12 cellular contexts compared by ENCODE assay signal in the genomic region with DNA sequence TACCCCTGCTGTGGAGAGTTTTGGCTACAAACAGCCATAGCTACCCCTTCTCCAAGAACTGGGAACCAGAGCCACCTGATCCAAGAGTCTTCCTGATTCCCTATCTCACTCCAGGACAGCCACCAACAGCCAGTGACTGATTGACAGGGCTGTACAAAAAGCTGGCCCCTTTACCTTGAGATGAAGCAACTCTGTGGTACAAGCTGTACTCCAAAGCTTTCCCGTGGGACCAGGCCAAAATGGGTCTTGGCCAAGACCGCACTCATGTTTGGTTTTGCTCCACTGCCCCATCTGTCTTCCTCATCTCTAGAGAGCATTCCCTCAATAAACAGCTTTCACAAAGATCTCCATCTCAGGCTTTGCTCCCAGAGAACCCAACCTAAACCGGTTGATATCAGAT. TPM values are rescaled to one million over a fixed set of nuclear protein-coding genes. Genes with fewer than 3 reads are reported as not detected.
DNase-seq lines count a peak whose midpoint lies in the region; ATAC-seq and TF ChIP-seq lines count a peak whose summit lies in the region.
"Had no signal": no experiment of that assay in that cellular context is flagged by ENCODE, and none has a peak within 500 bp of the region (broad histone marks: within the 10 kb centered on the region; RNA-seq: fewer than 3 reads in every experiment).

No MANE protein-coding gene starts in this region.

- H3K27ac ChIP-seq in BLaER1, result no peak overlapping the region
- H3K27ac ChIP-seq: vagina had no signal

- no peak for TF ChIP-seq POLR2A in NB4 (IDR thresholded peaks at IDR 0.05; ENCODE audit: extremely low read depth, insufficient read length)

- H3K4me2 ChIP-seq in BLaER1, result peak overlapping the region; percentile 76

- H3K36me3 ChIP-seq in BLaER1, result no peaks in the 10 kb centered on the region
- H3K36me3 ChIP-seq: vagina had no signal

- H3K9ac ChIP-seq in BLaER1, result no peak overlapping the region; the same call in 1 of the 2 replicates

- H3K27me3 ChIP-seq in BLaER1, result no peaks in the 10 kb centered on the region
- H3K27me3 ChIP-seq: vagina had no signal

- DNase-seq in NB4 (ENCODE audit: low read depth), result peak; percentile 24
- peak; percentile 33 for DNase-seq in fibroblast of the conjunctiva (ENCODE audit: low read depth)
- no peak for DNase-seq in sciatic nerve (ENCODE audit: low spot score)
- no peak for DNase-seq in NCI-H2107 (lab: John Stamatoyannopoulos, UW)
- no peak for DNase-seq in NCI-H345 (lab: John Stamatoyannopoulos, UW)
- DNase-seq: activated CD4-positive, alpha-beta T cell treated with anti-CD3 and anti-CD28 coated beads, Interleukin-2, amount 50 U/mL, for 1 hour; activated naive CD4-positive, alpha-beta T cell treated with Interleukin-2 at 50 U/mL for 16 hours had no signal

- intact Hi-C loops in sciatic nerve (cut with DNase I), result no loop called here

- peaks cover 33% of the 10 kb centered on the region for H3K4me1 ChIP-seq in BLaER1
- H3K4me1 ChIP-seq: vagina had no signal

- no peaks in the 10 kb centered on the region for H3K9me3 ChIP-seq in BLaER1
- H3K9me3 ChIP-seq: vagina had no signal

- H3K4me3 ChIP-seq in BLaER1, result no peak overlapping the region
- no peak overlapping the region for H3K4me3 ChIP-seq in NB4 (ENCODE audit: low read depth, low read length)
- H3K4me3 ChIP-seq: vagina had no signal

- no peak for TF ChIP-seq CTCF in NB4 (IDR thresholded peaks at IDR 0.05; ENCODE audit: low read depth, low read length)

- ATAC-seq in sciatic nerve (peak; percentile 91), GM18861 (IDR thresholded peaks at IDR 0.05; ENCODE audit: unreplicated experiment) (no peak), GM21786 (IDR thresholded peaks at IDR 0.05; ENCODE audit: unreplicated experiment) (no peak)

- H4K20me1 ChIP-seq in BLaER1, result no peaks in the 10 kb centered on the region

RNA-seq across cellular contexts. Expression of a gene that starts 43.6 kb away (rescaled TPM):
- total RNA-seq in sciatic nerve, result 15.8 TPM

RNA-seq across cellular contexts. Expression of a gene that starts 55.6 kb away (rescaled TPM):
- total RNA-seq in sciatic nerve, result 0.40 TPM
- total RNA-seq: lung microvascular endothelial cell, vagina had no signal

Comparison
In these comparisons a context has a peak if more than half of its experiments do, and no peak if none do; other contexts are left out.
1. DNase-seq: peak in NB4 (single experiment) and fibroblast of the conjunctiva (single experiment); none in sciatic nerve (single experiment), NCI-H2107 (single experiment) and NCI-H345 (single experiment).